In genomic region chr5:108339220-108339619, GRCh38 we compare ENCODE assay signal across 15 cellular contexts.
"Had no signal": no experiment of that assay in that cellular context is flagged by ENCODE, and none has a peak within 500 bp of the region (broad histone marks: within the 10 kb centered on the region; RNA-seq: fewer than 3 reads in every experiment).

No MANE protein-coding gene starts in this region.

- H3K27me3 ChIP-seq: neural progenitor cell, tibial nerve, vagina had no signal

- H3K4me1 Mint-ChIP-seq: activated T-helper 17 cell treated with anti-CD3 and anti-CD28 coated beads, Interleukin-2, amount 50 U/mL, for 72 hours had no signal

- ATAC-seq: activated T-helper 17 cell treated with anti-CD3 and anti-CD28 coated beads, Interleukin-2, amount 50 U/mL, for 72 hours; left lobe of liver; stimulated activated naive B cell treated with anti-CD40 and anti-IgM and Interleukin-4, amounts not matched to agents 10 μg/mL and 1 μg/mL and 100 μg/mL, for 72 hours had no signal

- H3K4me2 ChIP-seq: neural progenitor cell had no signal

- H2AFZ ChIP-seq: neural progenitor cell had no signal

- H3K9ac ChIP-seq: neural progenitor cell had no signal

- H3K27ac ChIP-seq: neural progenitor cell, tibial nerve, vagina had no signal

- H3K4me1 ChIP-seq: neural progenitor cell, tibial nerve, vagina had no signal

- H3K9me3 Mint-ChIP-seq: activated T-helper 17 cell treated with anti-CD3 and anti-CD28 coated beads, Interleukin-2, amount 50 U/mL, for 72 hours; naive B cell; neural progenitor cell; stimulated activated naive B cell treated with anti-CD40 and anti-IgM and Interleukin-4, amounts not matched to agents 10 μg/mL and 1 μg/mL and 100 μg/mL, for 72 hours; T-helper 2 cell treated with Interferon-gamma antibody and Interleukin-4, amounts not matched to agents 5 μg/mL and 100 μg/mL, for 36 hours had no signal

- H3K4me3 Mint-ChIP-seq: activated T-helper 17 cell treated with anti-CD3 and anti-CD28 coated beads, Interleukin-2, amount 50 U/mL, for 72 hours; naive B cell; neural progenitor cell; stimulated activated naive B cell treated with anti-CD40 and anti-IgM and Interleukin-4, amounts not matched to agents 10 μg/mL and 1 μg/mL and 100 μg/mL, for 72 hours; T-helper 2 cell treated with Interferon-gamma antibody and Interleukin-4, amounts not matched to agents 5 μg/mL and 100 μg/mL, for 36 hours had no signal

- H3K9me3 ChIP-seq: tibial nerve, vagina had no signal

- H3K36me3 ChIP-seq: neural progenitor cell, tibial nerve, vagina had no signal

- H3K4me3 ChIP-seq: neural progenitor cell, tibial nerve, vagina had no signal

- H3K27me3 Mint-ChIP-seq: activated T-helper 17 cell treated with anti-CD3 and anti-CD28 coated beads, Interleukin-2, amount 50 U/mL, for 72 hours; naive B cell; stimulated activated naive B cell treated with anti-CD40 and anti-IgM and Interleukin-4, amounts not matched to agents 10 μg/mL and 1 μg/mL and 100 μg/mL, for 72 hours had no signal

- DNase-seq: activated CD4-positive, alpha-beta T cell treated with anti-CD3 and anti-CD28 coated beads, Interleukin-2, amount 50 U/mL, for 1 hour; activated CD4-positive, CD25-positive, alpha-beta regulatory T cell; activated naive CD4-positive, alpha-beta T cell treated with Interleukin-2 at 50 U/mL for 16 hours; dermis blood vessel endothelial cell; naive B cell; retina; stimulated activated CD4-positive, alpha-beta T cell treated with anti-CD3 and anti-CD28 coated beads, Interleukin-4, amount 100 ng/mL, for 1 hour; stimulated activated naive B cell treated with anti-CD40 and anti-IgM and Interleukin-4, amounts not matched to agents 10 μg/mL and 1 μg/mL and 100 μg/mL, for 72 hours; substantia nigra had no signal

- H3K27ac Mint-ChIP-seq: activated T-helper 17 cell treated with anti-CD3 and anti-CD28 coated beads, Interleukin-2, amount 50 U/mL, for 72 hours; naive B cell; neural progenitor cell; stimulated activated naive B cell treated with anti-CD40 and anti-IgM and Interleukin-4, amounts not matched to agents 10 μg/mL and 1 μg/mL and 100 μg/mL, for 72 hours; T-helper 2 cell treated with Interferon-gamma antibody and Interleukin-4, amounts not matched to agents 5 μg/mL and 100 μg/mL, for 36 hours had no signal
